9 cellular contexts compared by ENCODE assay signal in genomic region chr1:66330711-66331110, GRCh38.
DNase-seq lines count a peak whose midpoint lies in the region; ATAC-seq lines count a peak whose summit lies in the region.
"Had no signal": no experiment of that assay in that cellular context is flagged by ENCODE, and none has a peak within 500 bp of the region (broad histone marks: within the 10 kb centered on the region; RNA-seq: fewer than 3 reads in every experiment).

No MANE protein-coding gene starts in this region.

- no peaks in the 10 kb centered on the region for H3K9me3 ChIP-seq in mesodermal cell (ENCODE audit: control insufficient read depth, low read length)

- WGBS in mesodermal cell (ENCODE audit: insufficient coverage in 2 of 2), 2 experiments = 77 to 81% methylated on average over 2 to 3 of the region's 4 CpGs

- H3K9me3 Mint-ChIP-seq in activated naive CD4-positive, alpha-beta T cell treated with anti-CD3 and anti-CD28 coated beads, Interleukin-2, amount 50 U/mL, for 72 hours = no peaks in the 10 kb centered on the region

- peaks cover 20% of the 10 kb centered on the region for H3K4me1 ChIP-seq in mesodermal cell (ENCODE audit: control insufficient read depth, insufficient read depth, low read length, poor library complexity, severe bottlenecking)

- H3K36me3 ChIP-seq in mesodermal cell (ENCODE audit: control insufficient read depth, insufficient read depth, low read length) = peaks cover 4% of the 10 kb centered on the region

- ATAC-seq in HG02610 (IDR thresholded peaks at IDR 0.05; ENCODE audit: unreplicated experiment) (peak; percentile 22), HG03159 (IDR thresholded peaks at IDR 0.05; ENCODE audit: unreplicated experiment) (no peak)
- ATAC-seq in activated naive CD4-positive, alpha-beta T cell treated with anti-CD3 and anti-CD28 coated beads, Interleukin-2, amount 50 U/mL, for 72 hours = peak; percentile 37 to 75

- no peak overlapping the region for H3K4me3 ChIP-seq in mesodermal cell (ENCODE audit: extremely low read depth, insufficient read depth, low read length, poor library complexity, severe bottlenecking)

- H3K27ac Mint-ChIP-seq in activated naive CD4-positive, alpha-beta T cell treated with anti-CD3 and anti-CD28 coated beads, Interleukin-2, amount 50 U/mL, for 72 hours = peak overlapping the region; percentile 46 to 93

- H3K36me3 Mint-ChIP-seq in activated naive CD4-positive, alpha-beta T cell treated with anti-CD3 and anti-CD28 coated beads, Interleukin-2, amount 50 U/mL, for 72 hours = peaks cover 31 to 34% of the 10 kb centered on the region in 2 donors

- peak overlapping the region; percentile 13 for H3K27ac ChIP-seq in mesodermal cell (ENCODE audit: low read depth, low read length, severe bottlenecking)

- DNase-seq in AML-193 (lab: John Stamatoyannopoulos, UW) (peak; percentile 41 to 61), iPS-NIHi11 (ENCODE audit: low spot score) (no peak), NCI-H446 treated with DMSO at 0.1 percent for 48 hours (lab: John Stamatoyannopoulos, UW) (no peak), NCI-H2227 (lab: John Stamatoyannopoulos, UW; ENCODE audit: unreplicated experiment) (no peak)
- no peak for DNase-seq in activated naive CD4-positive, alpha-beta T cell treated with anti-CD3 and anti-CD28 coated beads, Interleukin-2, amount 50 U/mL, for 72 hours (ENCODE audit: low spot score in 2 of 2)
- DNase-seq: stimulated activated CD4-positive, alpha-beta T cell treated with anti-CD3 and anti-CD28 coated beads, Interleukin-2, amount 100 ng/mL, for 24 hours had no signal

Comparison
In these comparisons a context has a peak if more than half of its experiments do, and no peak if none do; other contexts are left out.
1. DNase-seq: peak in AML-193 (2 of 2); none in activated naive CD4-positive, alpha-beta T cell treated with anti-CD3 and anti-CD28 coated beads, Interleukin-2, amount 50 U/mL, for 72 hours (0 of 2), iPS-NIHi11 (single experiment), NCI-H446 treated with DMSO at 0.1 percent for 48 hours (single experiment) and NCI-H2227 (single experiment).